Comparison of ENCODE assay signal across 8 cellular contexts in genomic region chr6:170307080-170307545, GRCh38. TPM values are rescaled to one million over a fixed set of nuclear protein-coding genes. Genes with fewer than 3 reads are reported as not detected.
DNase-seq lines count a peak whose midpoint lies in the region; ATAC-seq and TF ChIP-seq lines count a peak whose summit lies in the region.

No MANE protein-coding gene starts in this region.

- intact Hi-C loops in ascending aorta (cut with DNase I), result no loop called here
- intact Hi-C loops in lower leg skin (cut with DNase I; ENCODE audit: low total_unique reads), result no loop called here

- no peaks in the 10 kb centered on the region for H3K9me3 ChIP-seq in ascending aorta
- no peaks in the 10 kb centered on the region for H3K9me3 ChIP-seq in tibial nerve

- peaks cover 36% of the 10 kb centered on the region for H3K36me3 Mint-ChIP-seq in activated T-cell treated with anti-CD3 and anti-CD28 coated beads, Interleukin-2, amount 50 U/mL, for 24 hours (ENCODE audit: low read depth)

- H3K4me3 Mint-ChIP-seq in activated T-cell treated with anti-CD3 and anti-CD28 coated beads, Interleukin-2, amount 50 U/mL, for 24 hours, result peak overlapping the region; percentile 95

- H3K27ac ChIP-seq in ascending aorta (peak overlapping the region; percentile 85 to 86), tibial nerve (peak overlapping the region; percentile 58 to 92 (median 90))

- H3K27ac Mint-ChIP-seq in activated T-cell treated with anti-CD3 and anti-CD28 coated beads, Interleukin-2, amount 50 U/mL, for 24 hours, result peak overlapping the region; percentile 97

- ATAC-seq in HG02840 (IDR thresholded peaks at IDR 0.05; ENCODE audit: low FRiP score, unreplicated experiment) (no peak), HG02623 (IDR thresholded peaks at IDR 0.05; ENCODE audit: unreplicated experiment) (no peak)

- H3K9me3 Mint-ChIP-seq in activated T-cell treated with anti-CD3 and anti-CD28 coated beads, Interleukin-2, amount 50 U/mL, for 24 hours, result no peaks in the 10 kb centered on the region

- WGBS in lower leg skin, 2 donors, result 4 to 5% methylated on average over 15 of the region's 15 CpGs
- 6 to 7% methylated on average over 15 of the region's 15 CpGs for WGBS in tibial nerve, 2 donors

- DNase-seq in activated T-cell treated with anti-CD3 and anti-CD28 coated beads, Interleukin-2, amount 50 U/mL, for 24 hours, result no peak
- no peak for DNase-seq in activated T-cell treated with anti-CD3 and anti-CD28 coated beads, Interleukin-2, amount 50 U/mL, for 48 hours
- DNase-seq in ascending aorta (ENCODE audit: low spot score in 2 of 2) (no peak), lower leg skin (ENCODE audit: low spot score in 2 of 2) (no peak), tibial nerve (ENCODE audit: low spot score in 2 of 2) (no peak), NCI-H226 (no peak)

- H3K36me3 ChIP-seq in ascending aorta (no peaks in the 10 kb centered on the region), tibial nerve (peaks cover 0 to 7% (median 0%) of the 10 kb centered on the region in 3 donors)

- TF ChIP-seq POLR2A in lower leg skin (IDR thresholded peaks at IDR 0.05) (no peak), tibial nerve (IDR thresholded peaks at IDR 0.05) (no peak)

- H3K4me3 ChIP-seq in ascending aorta (peak overlapping the region; percentile 87 to 90), lower leg skin (ENCODE audit: low read depth, poor library complexity, severe bottlenecking) (peak overlapping the region; percentile 87), tibial nerve (peak overlapping the region; percentile 63 to 90 (median 80))

- no peaks in the 10 kb centered on the region for H3K27me3 ChIP-seq in ascending aorta
- no peaks in the 10 kb centered on the region for H3K27me3 ChIP-seq in tibial nerve

- peaks cover 0 to 19% of the 10 kb centered on the region in 2 donors for H3K4me1 ChIP-seq in ascending aorta
- H3K4me1 ChIP-seq in tibial nerve, result peaks cover 0 to 53% (median 19%) of the 10 kb centered on the region in 4 donors

- no peak for TF ChIP-seq EP300 in tibial nerve (IDR thresholded peaks at IDR 0.05)

- peaks cover 45% of the 10 kb centered on the region for H3K4me1 Mint-ChIP-seq in activated T-cell treated with anti-CD3 and anti-CD28 coated beads, Interleukin-2, amount 50 U/mL, for 24 hours (ENCODE audit: low read depth)

- TF ChIP-seq CTCF in ascending aorta (IDR thresholded peaks at IDR 0.05), result no peak
- TF ChIP-seq CTCF in lower leg skin (IDR thresholded peaks at IDR 0.05), result no peak
- TF ChIP-seq CTCF in tibial nerve (IDR thresholded peaks at IDR 0.05), result no peak

- peaks cover 9% of the 10 kb centered on the region for H3K27me3 Mint-ChIP-seq in activated T-cell treated with anti-CD3 and anti-CD28 coated beads, Interleukin-2, amount 50 U/mL, for 24 hours

RNA-seq across cellular contexts. Expression of gene FAM120B, which starts 0.6 kb away (rescaled TPM):
- 9.9 TPM for total RNA-seq in ascending aorta
- total RNA-seq in lower leg skin, result 10 to 100 TPM; 21.8 to 25.7 (median 22.7) TPM
- 10 to 100 TPM; 26.0 to 35.4 (median 32.1) TPM for total RNA-seq in tibial nerve

RNA-seq across cellular contexts. Expression of gene DLL1, which starts 16.2 kb away (rescaled TPM):
- total RNA-seq in ascending aorta (16.5 TPM), lower leg skin (10 to 100 TPM; 40.6 to 53.7 (median 47.5) TPM), tibial nerve (1 to 10 TPM; 3.3 to 7.9 (median 6.6) TPM)
